ENCODE assay signal across 28 cellular contexts in genomic region chr7:154299736-154300135, GRCh38.
"Had no signal": no experiment of that assay in that cellular context is flagged by ENCODE, and none has a peak within 500 bp of the region (broad histone marks: within the 10 kb centered on the region; RNA-seq: fewer than 3 reads in every experiment).

No MANE protein-coding gene starts in this region.

- DNase-seq: cortex of kidney; effector CD8-positive, alpha-beta T cell; effector memory CD8-positive, alpha-beta T cell; erythroblast; esophagus squamous epithelium; foreskin fibroblast; foreskin melanocyte; gastrocnemius medialis; glutamatergic neuron; head of caudate nucleus; heart right ventricle; hippocampal formation; left cardiac atrium; left lung; left ventricle myocardium superior; lower lobe of right lung; mesenchymal stem cell; mucosa of descending colon; naive B cell; naive thymus-derived CD8-positive, alpha-beta T cell had no signal

- FAIRE-seq: endometrium, islet of Langerhans, keratinocyte had no signal

- H3K4me3 Mint-ChIP-seq: dendritic cell treated with granulocyte-macrophage colony-stimulating factor and Interleukin-4, amounts not matched to agents 40 ng/mL and 50 ng/mL, for 4 days; effector memory CD8-positive, alpha-beta T cell; endodermal cell; mesothelial cell of epicardium; naive B cell; naive thymus-derived CD8-positive, alpha-beta T cell had no signal

- H3K9me3 ChIP-seq: gastrocnemius medialis, heart right ventricle, left lung, lower lobe of right lung, mucosa of descending colon had no signal

- ATAC-seq: effector memory CD8-positive, alpha-beta T cell; esophagus mucosa; gastrocnemius medialis; heart right ventricle; left cardiac atrium; left lung; left ventricle myocardium superior; lower lobe of right lung; mucosa of descending colon; naive thymus-derived CD8-positive, alpha-beta T cell had no signal

- H3K27ac ChIP-seq: epithelial cell of prostate, esophagus squamous epithelium, gastrocnemius medialis, heart right ventricle, left lung, lower lobe of right lung had no signal

- H3K27me3 Mint-ChIP-seq: effector memory CD8-positive, alpha-beta T cell had no signal

- H3K36me3 Mint-ChIP-seq: mesothelial cell of epicardium; naive B cell; naive thymus-derived CD8-positive, alpha-beta T cell had no signal

- H3K9me3 Mint-ChIP-seq: endodermal cell, mesothelial cell of epicardium had no signal

- H3K4me3 ChIP-seq: esophagus squamous epithelium, gastrocnemius medialis, heart right ventricle, left lung, lower lobe of right lung, mucosa of descending colon had no signal

- H3K27ac Mint-ChIP-seq: dendritic cell treated with granulocyte-macrophage colony-stimulating factor and Interleukin-4, amounts not matched to agents 40 ng/mL and 50 ng/mL, for 4 days; effector memory CD8-positive, alpha-beta T cell; endodermal cell; mesothelial cell of epicardium; naive thymus-derived CD8-positive, alpha-beta T cell had no signal

- H3K4me1 Mint-ChIP-seq: mesothelial cell of epicardium; naive B cell; naive thymus-derived CD8-positive, alpha-beta T cell had no signal

- H3K27me3 ChIP-seq: gastrocnemius medialis had no signal

- H3K4me1 ChIP-seq: esophagus squamous epithelium, gastrocnemius medialis, heart right ventricle, left lung, lower lobe of right lung had no signal

- H3K36me3 ChIP-seq: esophagus squamous epithelium, gastrocnemius medialis, heart right ventricle, left lung, lower lobe of right lung had no signal
